11 cellular contexts compared by ENCODE assay signal in the genomic region with DNA sequence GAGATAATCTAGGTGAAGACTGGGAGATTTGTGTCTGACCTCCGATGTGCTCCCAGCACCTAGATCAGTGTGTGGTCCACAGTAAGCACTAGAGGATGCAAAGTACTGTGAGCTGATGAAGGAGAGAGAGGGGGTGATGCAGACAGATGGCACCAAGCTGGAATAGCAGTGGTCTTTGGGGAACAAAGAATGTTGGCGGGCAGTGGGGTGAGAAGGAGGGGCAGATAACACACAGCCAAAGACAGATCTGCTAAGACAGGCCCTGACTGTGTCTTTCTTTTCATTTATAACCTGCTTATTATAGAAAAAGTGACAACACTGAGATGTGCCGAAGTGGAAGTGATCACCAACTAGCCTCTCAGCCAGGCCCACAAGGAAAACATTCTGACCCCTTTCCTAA. TPM values are rescaled to one million over a fixed set of nuclear protein-coding genes. Genes with fewer than 3 reads are reported as not detected.
A peak's percentile ranks its signal among the peaks of the same experiment; 100 is the strongest.
DNase-seq lines count a peak whose midpoint lies in the region; ATAC-seq and TF ChIP-seq lines count a peak whose summit lies in the region.
"Had no signal": no experiment of that assay in that cellular context is flagged by ENCODE, and none has a peak within 500 bp of the region (broad histone marks: within the 10 kb centered on the region; RNA-seq: fewer than 3 reads in every experiment).

No MANE protein-coding gene starts in this region.

- H4K20me1 ChIP-seq in PC-9 (ENCODE audit: insufficient read depth): no peaks in the 10 kb centered on the region

- CTCF ChIA-PET in PC-9 (lab: Charles Lee): interaction anchor here (0.6 kb wide), 1 partner anchor 137 kb away, joined by 3 read pairs; no protein-coding TSS in a partner anchor

- H3K79me2 ChIP-seq in PC-9 (ENCODE audit: low read depth): peaks cover 15% of the 10 kb centered on the region; the same call in 1 of the 2 replicates

- TF ChIP-seq CTCF in lower lobe of right lung (IDR thresholded peaks at IDR 0.05) (no peak), PC-9 (conservative IDR thresholded peaks at IDR 0.05) (no peak)

- POLR2A ChIA-PET in PC-9 (lab: Charles Lee; ENCODE audit: unreplicated experiment): no interaction called here

- 94% methylated on average over 3 of the region's 3 CpGs for WGBS in HUES64

- H3F3A ChIP-seq in PC-9 (ENCODE audit: insufficient read depth, low read depth): peaks cover 26% of the 10 kb centered on the region

- no peak overlapping the region for H3K4me3 ChIP-seq in HUES64 (ENCODE audit: low read length)
- no peak overlapping the region for H3K4me3 ChIP-seq in lower lobe of right lung
- H3K4me3 ChIP-seq in subcutaneous abdominal adipose tissue (ENCODE audit: low read depth in 1 of 5, low read length in 5 of 5): no peak overlapping the region
- no peak overlapping the region for H3K4me3 ChIP-seq in PC-9
- H3K4me3 ChIP-seq: K562 had no signal

- DNase-seq in caudate nucleus (lab: John Stamatoyannopoulos, UW) (no peak), lower lobe of right lung (no peak), PC-9 (no peak), DMS153 (lab: John Stamatoyannopoulos, UW) (no peak)
- no peak for DNase-seq in stimulated activated CD4-positive, alpha-beta T cell treated with anti-CD3 and anti-CD28 coated beads, Interleukin-12 subunit alpha, Interleukin-12 subunit beta, amount 100 ng/mL, for 4 hours
- DNase-seq: GDM1, NCI-H187 treated with DMSO at 0.1 percent for 48 hours had no signal

- H3K36me3 ChIP-seq in HUES64 (ENCODE audit: insufficient read depth, low read length): peaks cover 2% of the 10 kb centered on the region; the same call in 1 of the 2 replicates
- no peaks in the 10 kb centered on the region for H3K36me3 ChIP-seq in lower lobe of right lung
- no peaks in the 10 kb centered on the region for H3K36me3 ChIP-seq in subcutaneous abdominal adipose tissue (ENCODE audit: control insufficient read depth in 5 of 5, insufficient read depth in 5 of 5, low read length in 5 of 5)
- H3K36me3 ChIP-seq in PC-9 (ENCODE audit: low read depth): no peaks in the 10 kb centered on the region

- H3K4me2 ChIP-seq in PC-9: no peak overlapping the region

- H3K9ac ChIP-seq in HUES64 (ENCODE audit: low read depth, low read length) (0 out of 2 replicates have a peak overlapping the region, but pooled peaks have one; percentile 11), subcutaneous abdominal adipose tissue (ENCODE audit: low read length in 5 of 5) (peak overlapping the region; percentile 37 to 66 (median 53))

- no peaks in the 10 kb centered on the region for H3K9me2 ChIP-seq in PC-9 (ENCODE audit: insufficient read depth)

- ATAC-seq in lower lobe of right lung (no peak), HG02678 (IDR thresholded peaks at IDR 0.05; ENCODE audit: unreplicated experiment) (no peak)
- ATAC-seq: K562 had no signal

- no peaks in the 10 kb centered on the region for H3K27me3 ChIP-seq in HUES64 (ENCODE audit: insufficient read depth, low read length)
- no peaks in the 10 kb centered on the region for H3K27me3 ChIP-seq in lower lobe of right lung (ENCODE audit: low read depth)
- H3K27me3 ChIP-seq in subcutaneous abdominal adipose tissue (ENCODE audit: control insufficient read depth in 5 of 5, insufficient read depth in 4 of 5, low read length in 5 of 5): no peaks in the 10 kb centered on the region
- no peaks in the 10 kb centered on the region for H3K27me3 ChIP-seq in PC-9 (ENCODE audit: insufficient read depth, low read depth)

- H3K9me3 ChIP-seq in HUES64 (ENCODE audit: insufficient read depth, low read depth, low read length): no peaks in the 10 kb centered on the region
- H3K9me3 ChIP-seq in lower lobe of right lung: no peaks in the 10 kb centered on the region
- H3K9me3 ChIP-seq in subcutaneous abdominal adipose tissue (ENCODE audit: control insufficient read depth in 5 of 5, low read length in 5 of 5): no peaks in the 10 kb centered on the region
- no peaks in the 10 kb centered on the region for H3K9me3 ChIP-seq in PC-9 (ENCODE audit: insufficient read depth, low read depth)

- H3K27ac ChIP-seq in HUES64 (ENCODE audit: low read depth, low read length) (peak overlapping the region; percentile 6; the same call in 1 of the 2 replicates), caudate nucleus (ENCODE audit: low read depth, low read length) (peak overlapping the region; percentile 27), lower lobe of right lung (peak overlapping the region; percentile 89), subcutaneous abdominal adipose tissue (ENCODE audit: low read depth, low read length) (peak overlapping the region; percentile 98), PC-9 (no peak overlapping the region)

- H3K4me1 ChIP-seq in HUES64 (ENCODE audit: insufficient read depth, low read length): peaks cover 51% of the 10 kb centered on the region
- H3K4me1 ChIP-seq in lower lobe of right lung: peaks cover 85% of the 10 kb centered on the region
- peaks cover 44 to 84% (median 73%) of the 10 kb centered on the region in 5 donors for H3K4me1 ChIP-seq in subcutaneous abdominal adipose tissue (ENCODE audit: control insufficient read depth in 5 of 5, insufficient read depth in 5 of 5, low read length in 5 of 5)
- peaks cover 44% of the 10 kb centered on the region for H3K4me1 ChIP-seq in PC-9 (replicated peaks; ENCODE audit: insufficient read depth)

- H2AFZ ChIP-seq in PC-9: no peak overlapping the region

- intact Hi-C loops in lower lobe of right lung (cut with DNase I) (no loop called here), PC-9 (cut with micrococcal nuclease; ENCODE audit: unreplicated experiment) (no loop called here)

- no TSS peak for BruUV-seq in PC-9 (replicated peaks; lab: Mats Ljungman, UMichigan)

RNA-seq across cellular contexts. Expression of gene ERGIC1, which starts 37.5 kb away (rescaled TPM):
- 59.1 TPM for polyA plus RNA-seq in HUES64 (2013, experiment 1 of 2)
- polyA plus RNA-seq in HUES64 (2013, experiment 2 of 2): 70.5 TPM
- total RNA-seq in lower lobe of right lung (177 TPM), PC-9 (2021) (106 and 159 TPM in 2 replicates)
